Comparison of ENCODE assay signal across 8 cellular contexts in genomic region chr14:102085503-102085902, GRCh38. TPM values are rescaled to one million over a fixed set of nuclear protein-coding genes. Genes with fewer than 3 reads are reported as not detected.
DNase-seq lines count a peak whose midpoint lies in the region; ATAC-seq, FAIRE-seq and TF ChIP-seq lines count a peak whose summit lies in the region.

No MANE protein-coding gene starts in this region.

- peak overlapping the region; percentile 95 to 97 for H3K9ac ChIP-seq in kidney (ENCODE audit: low read length in 2 of 2)

- H3K9me3 Mint-ChIP-seq in activated CD4-positive, alpha-beta T cell treated with anti-CD3 and anti-CD28 coated beads, Interleukin-2, amount 10 ng/mL, durations not matched to agents 24 days and 14 days, result no peaks in the 10 kb centered on the region
- H3K9me3 Mint-ChIP-seq in activated T-helper 2 cell treated with anti-CD3 and anti-CD28 coated beads, Interferon-gamma antibody, Interleukin-2, Interleukin-4, amounts not matched to agents 10 μg/mL and 5 μg/mL and 100 μg/mL, durations not matched to agents 14 hours and 24 hours and 36 hours, result no peaks in the 10 kb centered on the region

- TF ChIP-seq CTCF in kidney (IDR thresholded peaks at IDR 0.05; ENCODE audit: borderline replicate concordance, extremely low read depth, insufficient read depth), result no peak

- no peak for ATAC-seq in left lobe of liver
- no peak for ATAC-seq in HG03565 (IDR thresholded peaks at IDR 0.05; ENCODE audit: unreplicated experiment)

- peaks cover 20 to 22% of the 10 kb centered on the region in 2 donors for H3K4me1 ChIP-seq in kidney (ENCODE audit: control insufficient read depth in 1 of 2, insufficient read depth in 1 of 2, low read depth in 1 of 2, low read length in 2 of 2)

- peaks cover 40 to 53% of the 10 kb centered on the region in 2 donors for H3K36me3 ChIP-seq in kidney (ENCODE audit: control insufficient read depth in 1 of 2, insufficient read depth in 2 of 2, low read length in 2 of 2)

- no peaks in the 10 kb centered on the region for H3K9me3 ChIP-seq in kidney (ENCODE audit: control insufficient read depth in 1 of 2, low read length in 2 of 2)

- H3K36me3 Mint-ChIP-seq in activated CD4-positive, alpha-beta T cell treated with anti-CD3 and anti-CD28 coated beads, Interleukin-2, amount 10 ng/mL, durations not matched to agents 24 days and 14 days (ENCODE audit: low read depth), result peaks cover 66% of the 10 kb centered on the region
- H3K36me3 Mint-ChIP-seq in activated T-helper 2 cell treated with anti-CD3 and anti-CD28 coated beads, Interferon-gamma antibody, Interleukin-2, Interleukin-4, amounts not matched to agents 10 μg/mL and 5 μg/mL and 100 μg/mL, durations not matched to agents 14 hours and 24 hours and 36 hours (ENCODE audit: low read depth), result peaks cover 59% of the 10 kb centered on the region

- H3K4me1 Mint-ChIP-seq in activated CD4-positive, alpha-beta T cell treated with anti-CD3 and anti-CD28 coated beads, Interleukin-2, amount 10 ng/mL, durations not matched to agents 24 days and 14 days, result peaks cover 67% of the 10 kb centered on the region
- peaks cover 57% of the 10 kb centered on the region for H3K4me1 Mint-ChIP-seq in activated T-helper 2 cell treated with anti-CD3 and anti-CD28 coated beads, Interferon-gamma antibody, Interleukin-2, Interleukin-4, amounts not matched to agents 10 μg/mL and 5 μg/mL and 100 μg/mL, durations not matched to agents 14 hours and 24 hours and 36 hours (ENCODE audit: low read depth)

- H3K27ac Mint-ChIP-seq in activated CD4-positive, alpha-beta T cell treated with anti-CD3 and anti-CD28 coated beads, Interleukin-2, amount 10 ng/mL, durations not matched to agents 24 days and 14 days, result peak overlapping the region; percentile 93
- H3K27ac Mint-ChIP-seq in activated T-helper 2 cell treated with anti-CD3 and anti-CD28 coated beads, Interferon-gamma antibody, Interleukin-2, Interleukin-4, amounts not matched to agents 10 μg/mL and 5 μg/mL and 100 μg/mL, durations not matched to agents 14 hours and 24 hours and 36 hours, result peak overlapping the region; percentile 93

- H3K4me3 Mint-ChIP-seq in activated CD4-positive, alpha-beta T cell treated with anti-CD3 and anti-CD28 coated beads, Interleukin-2, amount 10 ng/mL, durations not matched to agents 24 days and 14 days, result peak overlapping the region; percentile 86
- peak overlapping the region; percentile 90 for H3K4me3 Mint-ChIP-seq in activated T-helper 2 cell treated with anti-CD3 and anti-CD28 coated beads, Interferon-gamma antibody, Interleukin-2, Interleukin-4, amounts not matched to agents 10 μg/mL and 5 μg/mL and 100 μg/mL, durations not matched to agents 14 hours and 24 hours and 36 hours (ENCODE audit: low read depth)

- no peak for FAIRE-seq in kidney (lab: Jason Lieb, UNC)

- DNase-seq in activated CD4-positive, alpha-beta T cell treated with anti-CD3 and anti-CD28 coated beads, Interleukin-2, amount 10 ng/mL, durations not matched to agents 24 days and 14 days, result peak; percentile 70
- DNase-seq in activated CD4-positive, alpha-beta T cell treated with anti-CD3 and anti-CD28 coated beads for 1 hour, result no peak
- no peak for DNase-seq in activated T-helper 2 cell treated with anti-CD3 and anti-CD28 coated beads, Interferon-gamma antibody, Interleukin-2, Interleukin-4, amounts not matched to agents 10 μg/mL and 5 μg/mL and 100 μg/mL, durations not matched to agents 14 hours and 24 hours and 36 hours (ENCODE audit: low spot score)
- DNase-seq in kidney, result no peak
- DNase-seq in left lobe of liver (ENCODE audit: low spot score), result no peak
- DNase-seq in mesenteric fat pad (ENCODE audit: low spot score), result no peak

- intact Hi-C loops in activated CD4-positive, alpha-beta T cell treated with anti-CD3 and anti-CD28 coated beads, Interleukin-2, amount 10 ng/mL, durations not matched to agents 24 days and 14 days (cut with micrococcal nuclease), result loop anchor here (5.0 to 10.0 kb wide), 4 partner anchors 138 to 1711 kb away; partner anchors contain the start of gene WDR25
- intact Hi-C loops in activated T-helper 2 cell treated with anti-CD3 and anti-CD28 coated beads, Interferon-gamma antibody, Interleukin-2, Interleukin-4, amounts not matched to agents 10 μg/mL and 5 μg/mL and 100 μg/mL, durations not matched to agents 14 hours and 24 hours and 36 hours (cut with micrococcal nuclease), result loop anchor here (5.0 to 10.0 kb wide), 2 partner anchors 263 to 429 kb away; no protein-coding TSS in a partner anchor
- intact Hi-C loops in kidney (cut with DNase I), result no loop called here

- no peaks in the 10 kb centered on the region for H3K27me3 Mint-ChIP-seq in activated CD4-positive, alpha-beta T cell treated with anti-CD3 and anti-CD28 coated beads, Interleukin-2, amount 10 ng/mL, durations not matched to agents 24 days and 14 days
- no peaks in the 10 kb centered on the region for H3K27me3 Mint-ChIP-seq in activated T-helper 2 cell treated with anti-CD3 and anti-CD28 coated beads, Interferon-gamma antibody, Interleukin-2, Interleukin-4, amounts not matched to agents 10 μg/mL and 5 μg/mL and 100 μg/mL, durations not matched to agents 14 hours and 24 hours and 36 hours (ENCODE audit: low read depth)

- H3K27ac ChIP-seq in kidney (ENCODE audit: low read depth in 2 of 2, low read length in 2 of 2), result peak overlapping the region; percentile 15 to 100
- peak overlapping the region; percentile 96 for H3K27ac ChIP-seq in temporal lobe (ENCODE audit: low read depth, low read length)

- H3K4me3 ChIP-seq in kidney (ENCODE audit: low read length in 2 of 2), result peak overlapping the region; percentile 88 to 92

RNA-seq across cellular contexts. Expression of gene HSP90AA1, which starts 1.3 kb away (rescaled TPM):
- total RNA-seq in activated CD4-positive, alpha-beta T cell treated with anti-CD3 and anti-CD28 coated beads, Interleukin-2, amount 10 ng/mL, durations not matched to agents 24 days and 14 days, result 1,216 and 1,268 TPM in 2 replicates
- 995 and 1,017 TPM in 2 replicates for total RNA-seq in activated T-helper 2 cell treated with anti-CD3 and anti-CD28 coated beads, Interferon-gamma antibody, Interleukin-2, Interleukin-4, amounts not matched to agents 10 μg/mL and 5 μg/mL and 100 μg/mL, durations not matched to agents 14 hours and 24 hours and 36 hours
- total RNA-seq in kidney (409 TPM), temporal lobe (646 TPM), left lobe of liver (113 TPM), mesenteric fat pad (473 TPM)
- polyA plus RNA-seq in kidney (ENCODE audit: insufficient read depth, low read depth, low replicate concordance), result 455 TPM

RNA-seq across cellular contexts. Expression of gene WDR20, which starts 54.2 kb away (rescaled TPM):
- total RNA-seq in activated CD4-positive, alpha-beta T cell treated with anti-CD3 and anti-CD28 coated beads, Interleukin-2, amount 10 ng/mL, durations not matched to agents 24 days and 14 days, result 30.4 and 31.0 TPM in 2 replicates
- 35.3 and 37.0 TPM in 2 replicates for total RNA-seq in activated T-helper 2 cell treated with anti-CD3 and anti-CD28 coated beads, Interferon-gamma antibody, Interleukin-2, Interleukin-4, amounts not matched to agents 10 μg/mL and 5 μg/mL and 100 μg/mL, durations not matched to agents 14 hours and 24 hours and 36 hours
- total RNA-seq in kidney (44.2 TPM), temporal lobe (30.5 TPM), left lobe of liver (14.0 TPM), mesenteric fat pad (34.1 TPM)
- polyA plus RNA-seq in kidney (ENCODE audit: insufficient read depth, low read depth, low replicate concordance), result 12.6 TPM
